In the genomic region with DNA sequence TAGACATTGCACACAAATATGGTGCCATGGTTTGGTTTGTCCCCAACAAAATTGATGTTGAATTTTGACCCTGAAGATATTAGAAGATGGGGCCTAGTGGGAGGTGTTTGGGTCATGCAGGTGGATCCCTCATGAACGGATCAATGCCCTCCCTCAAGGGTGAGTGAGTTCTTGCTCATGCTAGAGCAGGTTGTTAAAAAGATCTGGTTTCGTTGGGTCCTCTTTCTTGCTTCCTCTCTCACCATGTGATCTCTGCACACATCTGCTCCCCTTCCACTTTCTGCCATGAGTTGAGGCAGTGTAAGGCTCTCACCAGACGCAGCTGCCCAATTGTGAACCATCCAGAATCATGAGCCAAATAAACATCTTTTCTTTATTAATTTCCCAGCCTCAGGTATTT, we compare ENCODE assay signal across 21 cellular contexts.
DNase-seq lines count a peak whose midpoint lies in the region; ATAC-seq, FAIRE-seq and TF ChIP-seq lines count a peak whose summit lies in the region.
"Had no signal": no experiment of that assay in that cellular context is flagged by ENCODE, and none has a peak within 500 bp of the region (broad histone marks: within the 10 kb centered on the region; RNA-seq: fewer than 3 reads in every experiment).

No MANE protein-coding gene starts in this region.

- no peak for FAIRE-seq in D721Med (lab: Jason Lieb, UNC)
- FAIRE-seq: colon had no signal

- DNase-seq in NCI-H2171 treated with DMSO at 0.1 percent for 48 hours (lab: John Stamatoyannopoulos, UW) (peak; percentile 66), NCI-H2171 (lab: John Stamatoyannopoulos, UW) (no peak), HFF-Myc (ENCODE audit: extremely low read depth, low read depth) (peak; percentile 0), D721Med (ENCODE audit: insufficient read length, low spot score) (no peak), spleen (no peak)
- DNase-seq in naive thymus-derived CD4-positive, alpha-beta T cell, result no peak
- DNase-seq: 8988T; activated CD4-positive, alpha-beta T cell treated with anti-CD3 and anti-CD28 coated beads, Interleukin-2, amount 10 ng/mL, durations not matched to agents 7 days and 5 days; activated naive CD4-positive, alpha-beta T cell treated with anti-CD3 and anti-CD28 coated beads, Interleukin-2, amount 10 ng/mL, durations not matched to agents 7 days and 5 days; BE2C; GDM1; H7; kidney glomerular epithelial cell; mesendoderm; NCI-H1694; NCI-H510A; tibial artery had no signal

- TF ChIP-seq CTCF in HFF-Myc (IDR thresholded peaks at IDR 0.05; ENCODE audit: low read depth, low read length, missing control alignments) (no peak), D721Med (IDR thresholded peaks at IDR 0.05; ENCODE audit: insufficient read depth, missing control alignments) (no peak), spleen (IDR thresholded peaks at IDR 0.05 in 8 of 11, conservative IDR thresholded peaks at IDR 0.05 in 3 of 11) (no peak)

- no peaks in the 10 kb centered on the region for H3K9me3 ChIP-seq in naive thymus-derived CD4-positive, alpha-beta T cell (ENCODE audit: control insufficient read depth in 2 of 3, low read length in 3 of 3)
- H3K9me3 ChIP-seq in spleen, result no peaks in the 10 kb centered on the region
- H3K9me3 ChIP-seq: BE2C, tibial artery had no signal

- no peaks in the 10 kb centered on the region for H3K4me1 ChIP-seq in naive thymus-derived CD4-positive, alpha-beta T cell (ENCODE audit: control insufficient read depth in 2 of 2, insufficient read depth in 2 of 2, low read length in 2 of 2)
- H3K4me1 ChIP-seq in spleen, result no peaks in the 10 kb centered on the region
- H3K4me1 ChIP-seq: BE2C, tibial artery had no signal

- H3K27me3 Mint-ChIP-seq in naive thymus-derived CD4-positive, alpha-beta T cell, result peaks cover 0 to 21% (median 14%) of the 10 kb centered on the region in 5 donors
- H3K27me3 Mint-ChIP-seq: activated CD4-positive, alpha-beta T cell treated with anti-CD3 and anti-CD28 coated beads, Interleukin-2, amount 10 ng/mL, durations not matched to agents 7 days and 5 days; activated naive CD4-positive, alpha-beta T cell treated with anti-CD3 and anti-CD28 coated beads, Interleukin-2, amount 10 ng/mL, durations not matched to agents 7 days and 5 days had no signal

- no peaks in the 10 kb centered on the region for H3K36me3 ChIP-seq in naive thymus-derived CD4-positive, alpha-beta T cell (ENCODE audit: control insufficient read depth in 2 of 3, insufficient read depth in 3 of 3, low read length in 3 of 3)
- no peaks in the 10 kb centered on the region for H3K36me3 ChIP-seq in spleen
- H3K36me3 ChIP-seq: BE2C, tibial artery had no signal

- TF ChIP-seq POLR2A in spleen (IDR thresholded peaks at IDR 0.05), result no peak

- 52 to 64% (median 57%) methylated on average over 3 of the region's 3 CpGs for WGBS in spleen, 5 donors

- peak; percentile 83 for ATAC-seq in HG03095 (IDR thresholded peaks at IDR 0.05; ENCODE audit: unreplicated experiment)
- no peak for ATAC-seq in HG02970 (IDR thresholded peaks at IDR 0.05; ENCODE audit: low FRiP score, unreplicated experiment)
- ATAC-seq in naive thymus-derived CD4-positive, alpha-beta T cell, result no peak
- ATAC-seq: stimulated activated effector memory CD8-positive, alpha-beta T cell treated with anti-CD3 and anti-CD28 coated beads, Interleukin-12 subunit alpha, Interleukin-12 subunit beta, amount 100 ng/mL, for 72 hours had no signal

- no peak overlapping the region for H3K27ac ChIP-seq in naive thymus-derived CD4-positive, alpha-beta T cell (ENCODE audit: low read depth, low read length)
- H3K27ac ChIP-seq in spleen, result no peak overlapping the region
- H3K27ac ChIP-seq: tibial artery had no signal

- H3K4me3 ChIP-seq in HFF-Myc (replicated peaks; ENCODE audit: low read depth, low read length), result no peak overlapping the region
- H3K4me3 ChIP-seq in naive thymus-derived CD4-positive, alpha-beta T cell (ENCODE audit: low read length), result no peak overlapping the region
- no peak overlapping the region for H3K4me3 ChIP-seq in spleen
- H3K4me3 ChIP-seq: tibial artery had no signal

- no peaks in the 10 kb centered on the region for H3K36me3 Mint-ChIP-seq in naive thymus-derived CD4-positive, alpha-beta T cell
- H3K36me3 Mint-ChIP-seq: activated naive CD4-positive, alpha-beta T cell treated with anti-CD3 and anti-CD28 coated beads, Interleukin-2, amount 10 ng/mL, durations not matched to agents 7 days and 5 days; stimulated activated effector memory CD8-positive, alpha-beta T cell treated with anti-CD3 and anti-CD28 coated beads, Interleukin-12 subunit alpha, Interleukin-12 subunit beta, amount 100 ng/mL, for 72 hours had no signal

- H3K4me1 Mint-ChIP-seq in naive thymus-derived CD4-positive, alpha-beta T cell, result no peaks in the 10 kb centered on the region
- H3K4me1 Mint-ChIP-seq: activated CD4-positive, alpha-beta T cell treated with anti-CD3 and anti-CD28 coated beads, Interleukin-2, amount 10 ng/mL, durations not matched to agents 7 days and 5 days; activated naive CD4-positive, alpha-beta T cell treated with anti-CD3 and anti-CD28 coated beads, Interleukin-2, amount 10 ng/mL, durations not matched to agents 7 days and 5 days; stimulated activated effector memory CD8-positive, alpha-beta T cell treated with anti-CD3 and anti-CD28 coated beads, Interleukin-12 subunit alpha, Interleukin-12 subunit beta, amount 100 ng/mL, for 72 hours had no signal

- H3K4me3 Mint-ChIP-seq in naive thymus-derived CD4-positive, alpha-beta T cell, result no peak overlapping the region
- H3K4me3 Mint-ChIP-seq: activated CD4-positive, alpha-beta T cell treated with anti-CD3 and anti-CD28 coated beads, Interleukin-2, amount 10 ng/mL, durations not matched to agents 7 days and 5 days; activated naive CD4-positive, alpha-beta T cell treated with anti-CD3 and anti-CD28 coated beads, Interleukin-2, amount 10 ng/mL, durations not matched to agents 7 days and 5 days; stimulated activated effector memory CD8-positive, alpha-beta T cell treated with anti-CD3 and anti-CD28 coated beads, Interleukin-12 subunit alpha, Interleukin-12 subunit beta, amount 100 ng/mL, for 72 hours had no signal

- H3K27ac Mint-ChIP-seq in naive thymus-derived CD4-positive, alpha-beta T cell, result no peak overlapping the region
- H3K27ac Mint-ChIP-seq: activated CD4-positive, alpha-beta T cell treated with anti-CD3 and anti-CD28 coated beads, Interleukin-2, amount 10 ng/mL, durations not matched to agents 7 days and 5 days; activated naive CD4-positive, alpha-beta T cell treated with anti-CD3 and anti-CD28 coated beads, Interleukin-2, amount 10 ng/mL, durations not matched to agents 7 days and 5 days; stimulated activated effector memory CD8-positive, alpha-beta T cell treated with anti-CD3 and anti-CD28 coated beads, Interleukin-12 subunit alpha, Interleukin-12 subunit beta, amount 100 ng/mL, for 72 hours had no signal

- POLR2A ChIA-PET in naive thymus-derived CD4-positive, alpha-beta T cell (lab: Charles Lee), result no interaction called here

- no peaks in the 10 kb centered on the region for H3K27me3 ChIP-seq in naive thymus-derived CD4-positive, alpha-beta T cell (ENCODE audit: control insufficient read depth in 2 of 2, insufficient read depth in 2 of 2, low read length in 2 of 2)
- H3K27me3 ChIP-seq in spleen (replicated peaks in 1 of 7), result no peaks in the 10 kb centered on the region
- H3K27me3 ChIP-seq: BE2C, tibial artery had no signal

- peaks cover 0 to 4% (median 0%) of the 10 kb centered on the region in 11 donors for H3K9me3 Mint-ChIP-seq in naive thymus-derived CD4-positive, alpha-beta T cell
- H3K9me3 Mint-ChIP-seq: activated CD4-positive, alpha-beta T cell treated with anti-CD3 and anti-CD28 coated beads, Interleukin-2, amount 10 ng/mL, durations not matched to agents 7 days and 5 days; activated naive CD4-positive, alpha-beta T cell treated with anti-CD3 and anti-CD28 coated beads, Interleukin-2, amount 10 ng/mL, durations not matched to agents 7 days and 5 days had no signal

- intact Hi-C loops in naive thymus-derived CD4-positive, alpha-beta T cell (cut with micrococcal nuclease), result no loop called here
- intact Hi-C loops in spleen (cut with DNase I; ENCODE audit: low total_unique reads), result no loop called here

- CTCF ChIA-PET in naive thymus-derived CD4-positive, alpha-beta T cell (lab: Charles Lee), result no interaction called here

Comparison
In these comparisons a context has a peak if more than half of its experiments do, and no peak if none do; other contexts are left out.
1. DNase-seq: peak in NCI-H2171 treated with DMSO at 0.1 percent for 48 hours (single experiment) and HFF-Myc (single experiment); none in NCI-H2171 (single experiment), D721Med (single experiment), naive thymus-derived CD4-positive, alpha-beta T cell (0 of 9) and spleen (single experiment).